22 cellular contexts compared by ENCODE assay signal in the genomic region with DNA sequence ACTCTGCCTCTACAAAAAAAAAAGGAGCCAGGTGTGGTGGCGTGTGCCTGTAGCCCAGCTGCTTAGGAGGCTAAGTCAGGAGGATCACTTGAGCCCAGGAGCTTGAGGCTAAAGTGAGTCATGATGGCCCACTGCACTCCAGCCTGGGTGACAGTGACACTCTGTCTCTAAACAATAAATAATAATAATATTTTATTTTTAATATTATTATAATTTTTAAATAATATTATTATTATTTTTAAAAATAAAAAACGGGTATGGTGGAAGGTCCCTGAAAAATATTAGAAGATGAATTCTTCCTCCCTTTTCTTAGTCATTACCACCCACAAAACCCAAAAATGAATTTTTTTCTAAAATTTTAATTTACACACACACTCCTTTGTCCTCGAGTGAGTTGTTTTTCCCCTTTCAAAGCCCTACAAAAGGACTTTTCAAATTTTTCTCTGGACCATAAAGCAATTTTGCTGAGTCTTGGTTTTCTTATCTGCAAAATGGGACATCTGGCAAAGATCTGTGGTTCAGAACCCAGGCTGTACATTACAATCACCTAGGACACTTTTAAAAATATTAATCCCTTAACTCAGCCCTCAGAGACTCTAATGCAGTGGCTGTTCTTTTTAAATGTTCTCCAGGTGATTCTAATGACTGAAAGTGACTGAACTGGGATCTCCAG.
"Had no signal": no experiment of that assay in that cellular context is flagged by ENCODE, and none has a peak within 500 bp of the region (broad histone marks: within the 10 kb centered on the region; RNA-seq: fewer than 3 reads in every experiment).

No MANE protein-coding gene starts in this region.

- H3K27me3 ChIP-seq: MG63, SJSA1 had no signal

- FAIRE-seq: RCC 7860 had no signal

- H3K4me3 ChIP-seq: MG63, SJSA1, SK-N-MC had no signal

- H3K9me3 ChIP-seq: MG63, SJSA1 had no signal

- H3K27ac ChIP-seq: SJSA1, SK-N-MC had no signal

- H3K4me1 ChIP-seq: SJSA1 had no signal

- H3K36me3 ChIP-seq: MG63, SJSA1 had no signal

- DNase-seq: Karpas-422, KG1, MG63, NCI-H1092, NCI-H1105 treated with DMSO at 0.1 percent for 48 hours, NCI-H1417 treated with DMSO at 0.1 percent for 48 hours, NCI-H146, NCI-H1694 treated with DMSO at 0.1 percent for 48 hours, NCI-H1930, NCI-H2081, NCI-H2107, NCI-H2171 treated with DMSO at 0.1 percent for 48 hours, NCI-H345, NCI-H446 treated with DMSO at 0.1 percent for 48 hours, NCI-H510A treated with DMSO at 0.1 percent for 48 hours, NCI-H526, Right ventricle myocardium superior, RPMI8226, SIG-M5 had no signal
